ENCODE assay signal across 33 cellular contexts in the genomic region with DNA sequence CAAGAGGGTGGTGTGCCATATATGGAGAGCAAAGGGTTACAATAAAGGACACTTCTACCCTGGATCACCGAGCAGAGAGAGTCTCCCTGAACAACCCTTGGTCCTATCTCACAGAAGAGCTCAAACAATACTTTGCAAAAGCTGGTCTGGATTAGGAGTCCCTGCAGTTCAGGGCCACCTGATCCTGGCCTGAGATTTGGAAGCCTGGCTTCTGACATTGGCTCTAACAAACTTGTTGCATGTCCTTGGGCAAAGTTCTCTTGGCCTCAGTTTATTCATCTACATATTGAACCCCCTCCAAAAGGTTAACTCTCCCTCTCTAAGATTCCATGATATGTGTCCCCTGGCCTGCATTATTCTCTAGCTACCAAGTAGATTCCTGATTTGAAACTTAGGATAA. TPM values are rescaled to one million over a fixed set of nuclear protein-coding genes. Genes with fewer than 3 reads are reported as not detected.
"Had no signal": no experiment of that assay in that cellular context is flagged by ENCODE, and none has a peak within 500 bp of the region (broad histone marks: within the 10 kb centered on the region; RNA-seq: fewer than 3 reads in every experiment).

No MANE protein-coding gene starts in this region.

- H3K4me3 Mint-ChIP-seq: stimulated activated effector memory CD8-positive, alpha-beta T cell treated with anti-CD3 and anti-CD28 coated beads, Interleukin-12 subunit alpha, Interleukin-12 subunit beta, amount 100 ng/mL, for 72 hours had no signal

- H3K9me3 ChIP-seq: gastrocnemius medialis, sigmoid colon, stomach, testis, tibial artery had no signal

- ATAC-seq: esophagus mucosa; gastrocnemius medialis; left cardiac atrium; left ventricle myocardium superior; naive thymus-derived CD4-positive, alpha-beta T cell; stimulated activated effector memory CD8-positive, alpha-beta T cell treated with anti-CD3 and anti-CD28 coated beads, Interleukin-12 subunit alpha, Interleukin-12 subunit beta, amount 100 ng/mL, for 72 hours had no signal

- H3K9me3 Mint-ChIP-seq: naive thymus-derived CD4-positive, alpha-beta T cell; nephron; stimulated activated effector memory CD8-positive, alpha-beta T cell treated with anti-CD3 and anti-CD28 coated beads, Interleukin-12 subunit alpha, Interleukin-12 subunit beta, amount 100 ng/mL, for 72 hours; type B pancreatic cell had no signal

- H3K36me3 ChIP-seq: gastrocnemius medialis, neural progenitor cell, sigmoid colon, stomach, tibial artery had no signal

- H3K4me1 ChIP-seq: parathyroid adenoma, testis had no signal

- H3K4me3 ChIP-seq: coronary artery, gastrocnemius medialis, neural progenitor cell, sigmoid colon, stomach, tibial artery had no signal

- H3K27me3 ChIP-seq: testis had no signal

- H3K27ac ChIP-seq: coronary artery, epithelial cell of prostate, gastrocnemius medialis, neural progenitor cell, parathyroid adenoma, sigmoid colon, stomach, testis, tibial artery had no signal

- H3K4me1 Mint-ChIP-seq: stimulated activated effector memory CD8-positive, alpha-beta T cell treated with anti-CD3 and anti-CD28 coated beads, Interleukin-12 subunit alpha, Interleukin-12 subunit beta, amount 100 ng/mL, for 72 hours had no signal

- DNase-seq: dermis blood vessel endothelial cell; effector memory CD4-positive, alpha-beta T cell; foreskin fibroblast; gastrocnemius medialis; head of caudate nucleus; left cardiac atrium; left ventricle myocardium superior; mesenchymal stem cell; midbrain; naive thymus-derived CD4-positive, alpha-beta T cell; sigmoid colon; stimulated activated CD4-positive, alpha-beta T cell treated with anti-CD3 and anti-CD28 coated beads, Interleukin-2, amount 100 ng/mL, for 24 hours; stimulated activated CD4-positive, alpha-beta T cell treated with anti-CD3 and anti-CD28 coated beads, Interleukin-4, amount 100 ng/mL, for 24 hours; stimulated activated naive CD4-positive, alpha-beta T cell treated with Interleukin-2 at 50 U/mL for 16 hours; stomach; substantia nigra; testis; tibial artery had no signal

- H3K27ac Mint-ChIP-seq: naive thymus-derived CD4-positive, alpha-beta T cell; nephron; neural progenitor cell; progenitor cell of endocrine pancreas; stimulated activated effector memory CD8-positive, alpha-beta T cell treated with anti-CD3 and anti-CD28 coated beads, Interleukin-12 subunit alpha, Interleukin-12 subunit beta, amount 100 ng/mL, for 72 hours; type B pancreatic cell had no signal

- H3K36me3 Mint-ChIP-seq: naive thymus-derived CD4-positive, alpha-beta T cell; neural progenitor cell; stimulated activated effector memory CD8-positive, alpha-beta T cell treated with anti-CD3 and anti-CD28 coated beads, Interleukin-12 subunit alpha, Interleukin-12 subunit beta, amount 100 ng/mL, for 72 hours; type B pancreatic cell had no signal

RNA-seq across cellular contexts. Expression of gene RBP4, which starts 1.7 kb away (rescaled TPM):
- total RNA-seq: dermis blood vessel endothelial cell; glomerular endothelial cell; kidney epithelial cell; lung microvascular endothelial cell; naive thymus-derived CD4-positive, alpha-beta T cell had no signal

RNA-seq across cellular contexts. Expression of gene PDE6C, which starts 13.0 kb away (rescaled TPM):
- total RNA-seq: dermis blood vessel endothelial cell; esophagus mucosa; gastrocnemius medialis; glomerular endothelial cell; kidney epithelial cell; left cardiac atrium; left ventricle myocardium superior; lung microvascular endothelial cell; mucosa of gallbladder; naive thymus-derived CD4-positive, alpha-beta T cell; osteoblast; progenitor cell of endocrine pancreas; sigmoid colon; skeletal muscle tissue; stomach; testis had no signal

RNA-seq across cellular contexts. Expression of gene FFAR4, which starts 32.9 kb away (rescaled TPM):
- total RNA-seq: dermis blood vessel endothelial cell; glomerular endothelial cell; kidney epithelial cell; lung microvascular endothelial cell; naive thymus-derived CD4-positive, alpha-beta T cell; osteoblast had no signal
